In genomic region chr10:12181065-12181775, GRCh38 we compare ENCODE assay signal across 8 cellular contexts. TPM values are rescaled to one million over a fixed set of nuclear protein-coding genes. Genes with fewer than 3 reads are reported as not detected.
DNase-seq lines count a peak whose midpoint lies in the region; ATAC-seq lines count a peak whose summit lies in the region.

No MANE protein-coding gene starts in this region.

- ATAC-seq in GM21723 (IDR thresholded peaks at IDR 0.05; ENCODE audit: unreplicated experiment) (peak; percentile 93), GM21381 (IDR thresholded peaks at IDR 0.05; ENCODE audit: unreplicated experiment) (no peak), GM21390 (IDR thresholded peaks at IDR 0.05; ENCODE audit: unreplicated experiment) (no peak)

- H3K4me3 Mint-ChIP-seq in activated naive CD8-positive, alpha-beta T cell treated with anti-CD3 and anti-CD28 coated beads for 36 hours = no peak overlapping the region

- H3K4me1 Mint-ChIP-seq in activated naive CD8-positive, alpha-beta T cell treated with anti-CD3 and anti-CD28 coated beads for 36 hours = peaks cover 20% of the 10 kb centered on the region

- H3K27me3 Mint-ChIP-seq in activated naive CD8-positive, alpha-beta T cell treated with anti-CD3 and anti-CD28 coated beads for 36 hours = no peaks in the 10 kb centered on the region

- H3K36me3 Mint-ChIP-seq in activated naive CD8-positive, alpha-beta T cell treated with anti-CD3 and anti-CD28 coated beads for 36 hours = peaks cover 25% of the 10 kb centered on the region

- peak overlapping the region; percentile 87 for H3K27ac Mint-ChIP-seq in activated naive CD8-positive, alpha-beta T cell treated with anti-CD3 and anti-CD28 coated beads for 36 hours

- H3K9me3 Mint-ChIP-seq in activated naive CD8-positive, alpha-beta T cell treated with anti-CD3 and anti-CD28 coated beads for 36 hours = no peaks in the 10 kb centered on the region

- DNase-seq in T-helper 2 cell (peak in 4 of 5 experiments; percentile 34 to 98 (median 62)), HK-2 (ENCODE audit: unreplicated experiment) (no peak), NCI-H1105 (lab: John Stamatoyannopoulos, UW) (no peak)
- DNase-seq in activated naive CD8-positive, alpha-beta T cell treated with anti-CD3 and anti-CD28 coated beads for 36 hours = peak; percentile 74
- peak; percentile 30 to 50 (median 31) for DNase-seq in stimulated activated CD4-positive, alpha-beta T cell treated with anti-CD3 and anti-CD28 coated beads, TNF-alpha, amount 100 ng/mL, for 1 hour (ENCODE audit: low read depth in 3 of 3, low spot score in 1 of 3)

RNA-seq across cellular contexts. Expression of gene NUDT5, which starts 14.5 kb away (rescaled TPM):
- total RNA-seq in activated naive CD8-positive, alpha-beta T cell treated with anti-CD3 and anti-CD28 coated beads for 36 hours = 100 to 1,000 TPM; 108 to 114 TPM

RNA-seq across cellular contexts. Expression of gene CDC123, which starts 14.8 kb away (rescaled TPM):
- 100 to 1,000 TPM; 162 to 170 TPM for total RNA-seq in activated naive CD8-positive, alpha-beta T cell treated with anti-CD3 and anti-CD28 coated beads for 36 hours

RNA-seq across cellular contexts. Expression of gene SEC61A2, which starts 51.7 kb away (rescaled TPM):
- total RNA-seq in activated naive CD8-positive, alpha-beta T cell treated with anti-CD3 and anti-CD28 coated beads for 36 hours = 10 to 100 TPM in 1 of 2 experiments, 1 to 10 TPM in 1; 9.7 to 10.1 TPM

Comparison
In these comparisons a context has a peak if more than half of its experiments do, and no peak if none do; other contexts are left out.
1. DNase-seq: peak in T-helper 2 cell (4 of 5), activated naive CD8-positive, alpha-beta T cell treated with anti-CD3 and anti-CD28 coated beads for 36 hours (single experiment) and stimulated activated CD4-positive, alpha-beta T cell treated with anti-CD3 and anti-CD28 coated beads, TNF-alpha, amount 100 ng/mL, for 1 hour (3 of 3); none in HK-2 (single experiment) and NCI-H1105 (single experiment).